ENCODE assay signal across 15 cellular contexts in genomic region chr1:84957956-84958355, GRCh38. TPM values are rescaled to one million over a fixed set of nuclear protein-coding genes. Genes with fewer than 3 reads are reported as not detected.
A peak's percentile ranks its signal among the peaks of the same experiment; 100 is the strongest.
DNase-seq lines count a peak whose midpoint lies in the region; ATAC-seq, FAIRE-seq and TF ChIP-seq lines count a peak whose summit lies in the region.
"Had no signal": no experiment of that assay in that cellular context is flagged by ENCODE, and none has a peak within 500 bp of the region (broad histone marks: within the 10 kb centered on the region; RNA-seq: fewer than 3 reads in every experiment).

No MANE protein-coding gene starts in this region.

- DNase-seq in MCF 10A (ENCODE audit: unreplicated experiment) = peak; percentile 36
- DNase-seq in mammary epithelial cell = no peak
- DNase-seq in cardiac fibroblast (ENCODE audit: low read depth in 2 of 2) = peak; percentile 9 to 26
- DNase-seq in iris pigment epithelial cell (ENCODE audit: low read depth) = peak; percentile 75
- no peak for DNase-seq in endothelial cell (ENCODE audit: low spot score)
- DNase-seq in H54 (ENCODE audit: insufficient read length, low spot score) = no peak
- DNase-seq in occipital lobe (lab: John Stamatoyannopoulos, UW) = no peak
- DNase-seq: ACHN; CD4-positive, CD25-positive, alpha-beta regulatory T cell; DMS79 treated with DMSO at 0.1 percent for 48 hours; GDM1; H9 had no signal

- no peaks in the 10 kb centered on the region for H3K9me3 ChIP-seq in mammary epithelial cell (replicated peaks; ENCODE audit: insufficient read depth, low read length)

- dilution Hi-C loops in mammary epithelial cell (cut with HindIII; ENCODE audit: low sequenced_read_pairs) = no loop called here

- no peaks in the 10 kb centered on the region for H3K36me3 Mint-ChIP-seq in MCF 10A (ENCODE audit: insufficient read depth, unreplicated experiment)
- H3K36me3 Mint-ChIP-seq in endothelial cell (ENCODE audit: low read depth, unreplicated experiment) = no peaks in the 10 kb centered on the region
- H3K36me3 Mint-ChIP-seq: CD4-positive, CD25-positive, alpha-beta regulatory T cell had no signal

- no peaks in the 10 kb centered on the region for H3K27me3 Mint-ChIP-seq in MCF 10A (ENCODE audit: insufficient read depth, unreplicated experiment)
- no peaks in the 10 kb centered on the region for H3K27me3 Mint-ChIP-seq in endothelial cell (ENCODE audit: unreplicated experiment)

- peaks cover 6% of the 10 kb centered on the region for H3K4me1 Mint-ChIP-seq in MCF 10A (ENCODE audit: insufficient read depth, unreplicated experiment)
- peaks cover 9% of the 10 kb centered on the region for H3K4me1 Mint-ChIP-seq in endothelial cell (ENCODE audit: unreplicated experiment)
- H3K4me1 Mint-ChIP-seq: CD4-positive, CD25-positive, alpha-beta regulatory T cell; H9 had no signal

- H3K79me2 ChIP-seq in mammary epithelial cell (ENCODE audit: insufficient read depth, low read length) = no peaks in the 10 kb centered on the region

- H3K27me3 ChIP-seq in mammary epithelial cell (ENCODE audit: insufficient read depth, low read length) = no peaks in the 10 kb centered on the region
- H3K27me3 ChIP-seq: BLaER1 treated with 17β-estradiol and CSF1 and Interleukin-3, amounts not matched to agents 10 nM and 100 nM had no signal

- no peaks in the 10 kb centered on the region for H4K20me1 ChIP-seq in mammary epithelial cell (ENCODE audit: insufficient read depth, low read length)
- H4K20me1 ChIP-seq: BLaER1 treated with 17β-estradiol and CSF1 and Interleukin-3, amounts not matched to agents 10 nM and 100 nM had no signal

- POLR2A ChIA-PET in MCF 10A (lab: Yijun Ruan, JAX) = interaction anchor here (0.7 to 1.1 kb wide), 2 partner anchors 9 to 218 kb away, joined by 3 read pairs; no protein-coding TSS in a partner anchor

- in situ Hi-C loops in mammary epithelial cell (cut with MboI; ENCODE audit: low sequenced_read_pairs in 2 of 2) = no loop called here

- WGBS in mammary epithelial cell (ENCODE audit: low coverage, missing lambda C conversion rate) = 100% methylated on average over 1 of the region's 1 CpG

- H3K4me1 ChIP-seq in mammary epithelial cell (ENCODE audit: insufficient read depth, low read length) = peaks cover 3% of the 10 kb centered on the region

- H3K9me3 Mint-ChIP-seq in MCF 10A (ENCODE audit: unreplicated experiment) (no peaks in the 10 kb centered on the region), endothelial cell (ENCODE audit: unreplicated experiment) (no peaks in the 10 kb centered on the region)
- H3K9me3 Mint-ChIP-seq: GM23338, H9 had no signal

- no peak for FAIRE-seq in H54 (lab: Jason Lieb, UNC)

- CTCF ChIA-PET in MCF 10A (lab: Yijun Ruan, JAX) (interaction anchor here (0.6 to 6.1 kb wide), 7 partner anchors 9 to 921 kb away, joined by 3 to 62 read pairs (median 3); no protein-coding TSS in a partner anchor), mammary epithelial cell (lab: Charles Lee; ENCODE audit: low non-redundant PET) (no interaction called here)

- no peak overlapping the region for H3K4me3 ChIP-seq in mammary epithelial cell (replicated peaks in 1 of 3; ENCODE audit: insufficient read depth in 1 of 3, low read depth in 2 of 3, low read length in 3 of 3)
- H3K4me3 ChIP-seq in cardiac fibroblast (replicated peaks in 1 of 2; ENCODE audit: low read depth in 2 of 2, low read length in 2 of 2) = no peak overlapping the region
- H3K4me3 ChIP-seq: BLaER1 treated with 17β-estradiol and CSF1 and Interleukin-3, amounts not matched to agents 10 nM and 100 nM; GM23338 had no signal

- no peak for TF ChIP-seq CTCF in MCF 10A (IDR thresholded peaks at IDR 0.05; ENCODE audit: unreplicated experiment)
- TF ChIP-seq CTCF in mammary epithelial cell (conservative IDR thresholded peaks at IDR 0.05 in 1 of 2, IDR thresholded peaks at IDR 0.05 in 1 of 2; ENCODE audit: extremely low read depth in 1 of 2, insufficient read depth in 1 of 2, low read depth in 1 of 2, low read length in 2 of 2) = no peak
- TF ChIP-seq CTCF in cardiac fibroblast (IDR thresholded peaks at IDR 0.05; ENCODE audit: low read depth, low read length) = no peak
- TF ChIP-seq CTCF in endothelial cell (IDR thresholded peaks at IDR 0.05; ENCODE audit: unreplicated experiment) = no peak

- no peak overlapping the region for H3K4me2 ChIP-seq in mammary epithelial cell (ENCODE audit: insufficient read depth, low read depth, low read length)
- H3K4me2 ChIP-seq: BLaER1 treated with 17β-estradiol and CSF1 and Interleukin-3, amounts not matched to agents 10 nM and 100 nM; GM23338 had no signal

- H3K27ac Mint-ChIP-seq in MCF 10A (ENCODE audit: low read depth, unreplicated experiment) = no peak overlapping the region
- no peak overlapping the region for H3K27ac Mint-ChIP-seq in endothelial cell (ENCODE audit: unreplicated experiment)
- H3K27ac Mint-ChIP-seq: CD4-positive, CD25-positive, alpha-beta regulatory T cell; GM23338; H9 had no signal

- H3K36me3 ChIP-seq in mammary epithelial cell (ENCODE audit: insufficient read depth, low read length) = no peaks in the 10 kb centered on the region
- H3K36me3 ChIP-seq: BLaER1 treated with 17β-estradiol and CSF1 and Interleukin-3, amounts not matched to agents 10 nM and 100 nM had no signal

- no peak overlapping the region for H3K9ac ChIP-seq in mammary epithelial cell (ENCODE audit: insufficient read depth, low read length)
- H3K9ac ChIP-seq: BLaER1 treated with 17β-estradiol and CSF1 and Interleukin-3, amounts not matched to agents 10 nM and 100 nM had no signal

- ATAC-seq in HG02588 (IDR thresholded peaks at IDR 0.05; ENCODE audit: unreplicated experiment) = no peak
- ATAC-seq: GM23338 had no signal

- H3K27ac ChIP-seq in mammary epithelial cell (ENCODE audit: insufficient read depth, low read depth, low read length) = no peak overlapping the region
- H3K27ac ChIP-seq: BLaER1 treated with 17β-estradiol and CSF1 and Interleukin-3, amounts not matched to agents 10 nM and 100 nM had no signal

- TF ChIP-seq POLR2A in H54 (IDR thresholded peaks at IDR 0.05; ENCODE audit: low read depth, low read length) = no peak

- intact Hi-C loops in MCF 10A (cut with micrococcal nuclease) (no loop called here), mammary epithelial cell (cut with micrococcal nuclease) (no loop called here)

- BruUV-seq in MCF 10A (replicated peaks; lab: Mats Ljungman, UMichigan) = no TSS peak
- no TSS peak for BruUV-seq in mammary epithelial cell (replicated peaks; lab: Mats Ljungman, UMichigan)

- H2AFZ ChIP-seq in mammary epithelial cell (ENCODE audit: low read depth, low read length) = no peak overlapping the region
- H2AFZ ChIP-seq: GM23338 had no signal

- no peak overlapping the region for H3K4me3 Mint-ChIP-seq in MCF 10A (ENCODE audit: unreplicated experiment)
- no peak overlapping the region for H3K4me3 Mint-ChIP-seq in endothelial cell (ENCODE audit: unreplicated experiment)
- H3K4me3 Mint-ChIP-seq: CD4-positive, CD25-positive, alpha-beta regulatory T cell; GM23338; H9 had no signal

RNA-seq across cellular contexts. Expression of gene MCOLN2, which starts 39.0 kb away (rescaled TPM):
- total RNA-seq in MCF 10A (2022) (3.0 and 3.1 TPM in 2 replicates), mammary epithelial cell (1 to 10 TPM; 1.2 to 1.6 TPM), endothelial cell (ENCODE audit: unreplicated experiment) (0.64 TPM), occipital lobe (not detected)
- 1.9 TPM for polyA plus RNA-seq in mammary epithelial cell
- 1.6 TPM for polyA minus RNA-seq in mammary epithelial cell

Comparison
In these comparisons a context has a peak if more than half of its experiments do, and no peak if none do; other contexts are left out.
1. DNase-seq: peak in MCF 10A (single experiment), cardiac fibroblast (2 of 2) and iris pigment epithelial cell (single experiment); none in mammary epithelial cell (single experiment), endothelial cell (single experiment), H54 (single experiment) and occipital lobe (single experiment).